1 cellular context compared by ENCODE assay signal in genomic region chr6:53344993-53345392, GRCh38.
TF ChIP-seq lines count a peak whose summit lies in the region.

No MANE protein-coding gene starts in this region.

TF ChIP-seq in SK-N-SH, 30 proteins besides CTCF, POLR2A, EP300 and RAD21 (continued from another document):
- TF ChIP-seq USF1 (IDR thresholded peaks at IDR 0.05; ENCODE audit: borderline replicate concordance, low read depth) (no peak), EZH2phosphoT487 (IDR thresholded peaks at IDR 0.05; ENCODE audit: borderline replicate concordance, low read depth) (no peak), JUND (IDR thresholded peaks at IDR 0.05) (no peak), TCF12 (IDR thresholded peaks at IDR 0.05) (no peak), NFIC (IDR thresholded peaks at IDR 0.05; ENCODE audit: borderline replicate concordance) (no peak), TEAD4 (IDR thresholded peaks at IDR 0.05; ENCODE audit: borderline replicate concordance, insufficient read depth) (no peak), RFX5 (IDR thresholded peaks at IDR 0.05; ENCODE audit: low read length) (no peak)
